20 cellular contexts compared by ENCODE assay signal in the genomic region with DNA sequence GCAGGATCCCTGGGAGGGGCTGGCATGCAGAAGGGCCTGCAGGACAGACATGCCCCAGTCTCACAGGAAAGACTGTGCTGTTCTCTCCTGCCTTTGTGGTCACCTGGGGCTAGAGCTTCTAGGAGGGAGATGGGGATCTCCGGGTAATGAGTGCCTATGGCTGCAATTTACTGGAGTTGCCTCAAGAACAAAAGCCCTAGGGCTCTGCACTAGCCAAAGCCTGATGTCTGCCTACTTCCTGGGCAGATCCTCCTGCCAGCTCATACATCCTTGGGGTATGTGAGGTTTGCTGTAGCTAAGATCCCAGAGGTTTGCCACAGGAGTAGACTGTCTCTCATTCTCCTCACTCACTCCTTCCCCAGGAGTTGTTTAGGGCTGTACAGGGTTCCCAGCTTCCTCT.
"Had no signal": no experiment of that assay in that cellular context is flagged by ENCODE, and none has a peak within 500 bp of the region (broad histone marks: within the 10 kb centered on the region; RNA-seq: fewer than 3 reads in every experiment).

No MANE protein-coding gene starts in this region.

- DNase-seq: activated CD4-positive, alpha-beta T cell treated with anti-CD3 and anti-CD28 coated beads, Interleukin-2, amount 10 ng/mL, durations not matched to agents 7 days and 5 days; activated CD8-positive, alpha-beta memory T cell treated with anti-CD3 and anti-CD28 coated beads, Interleukin-2, amount 10 ng/mL, durations not matched to agents 7 days and 5 days; activated CD8-positive, alpha-beta T cell treated with anti-CD3 and anti-CD28 coated beads for 36 hours; activated gamma-delta T cell; activated naive CD4-positive, alpha-beta T cell treated with anti-CD3 and anti-CD28 coated beads, Interleukin-2, amount 50 U/mL, for 16 hours; activated naive CD8-positive, alpha-beta T cell treated with anti-CD3 and anti-CD28 coated beads, Interleukin-2, amount 50 U/mL, for 24 hours; activated T-cell treated with anti-CD3 and anti-CD28 coated beads for 4 hours; dermis blood vessel endothelial cell; effector memory CD4-positive, alpha-beta T cell; heart left ventricle; kidney; left lung; naive thymus-derived CD8-positive, alpha-beta T cell; stimulated activated CD4-positive, alpha-beta T cell treated with anti-CD3 and anti-CD28 coated beads, Interleukin-12 subunit alpha, Interleukin-12 subunit beta, amount 100 ng/mL, for 4 hours; stimulated activated naive CD8-positive, alpha-beta T cell treated with anti-CD3 and anti-CD28 coated beads, Interleukin-15, amount 100 ng/mL, for 72 hours; tibial artery had no signal

- H3K36me3 ChIP-seq: gastroesophageal sphincter, heart left ventricle, left lung, right atrium auricular region, tibial artery had no signal

- H3K9me3 ChIP-seq: gastroesophageal sphincter, heart left ventricle, left lung, right atrium auricular region, tibial artery had no signal

- H3K27ac ChIP-seq: gastroesophageal sphincter, heart left ventricle, left lung, right atrium auricular region, tibial artery had no signal

- H3K27me3 ChIP-seq: gastroesophageal sphincter, heart left ventricle, left lung, right atrium auricular region, tibial artery had no signal

- ATAC-seq: activated CD4-positive, CD25-positive, alpha-beta regulatory T cell treated with anti-CD3 and anti-CD28 coated beads, Interleukin-2, amount 50 U/mL, for 24 hours; activated CD8-positive, alpha-beta memory T cell treated with anti-CD3 and anti-CD28 coated beads, Interleukin-2, amount 10 ng/mL, durations not matched to agents 7 days and 5 days; activated CD8-positive, alpha-beta T cell treated with anti-CD3 and anti-CD28 coated beads for 36 hours; activated naive CD8-positive, alpha-beta T cell treated with anti-CD3 and anti-CD28 coated beads, Interleukin-2, amount 50 U/mL, for 24 hours; esophagus mucosa; gastroesophageal sphincter; heart left ventricle; left lung; naive thymus-derived CD8-positive, alpha-beta T cell; stimulated activated naive CD8-positive, alpha-beta T cell treated with anti-CD3 and anti-CD28 coated beads, Interleukin-15, amount 100 ng/mL, for 72 hours had no signal

- H3K4me1 ChIP-seq: gastroesophageal sphincter, heart left ventricle, left lung, right atrium auricular region, tibial artery had no signal

- H3K4me3 ChIP-seq: gastroesophageal sphincter, heart left ventricle, left lung, right atrium auricular region, tibial artery had no signal
